In genomic region chr16:19521471-19522368, GRCh38 we compare ENCODE assay signal across 8 cellular contexts. TPM values are rescaled to one million over a fixed set of nuclear protein-coding genes. Genes with fewer than 3 reads are reported as not detected.
A peak's percentile ranks its signal among the peaks of the same experiment; 100 is the strongest.
DNase-seq lines count a peak whose midpoint lies in the region; ATAC-seq, FAIRE-seq and TF ChIP-seq lines count a peak whose summit lies in the region.

A gene with protein sequence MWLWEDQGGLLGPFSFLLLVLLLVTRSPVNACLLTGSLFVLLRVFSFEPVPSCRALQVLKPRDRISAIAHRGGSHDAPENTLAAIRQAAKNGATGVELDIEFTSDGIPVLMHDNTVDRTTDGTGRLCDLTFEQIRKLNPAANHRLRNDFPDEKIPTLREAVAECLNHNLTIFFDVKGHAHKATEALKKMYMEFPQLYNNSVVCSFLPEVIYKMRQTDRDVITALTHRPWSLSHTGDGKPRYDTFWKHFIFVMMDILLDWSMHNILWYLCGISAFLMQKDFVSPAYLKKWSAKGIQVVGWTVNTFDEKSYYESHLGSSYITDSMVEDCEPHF (minus strand): TSS chr16:19522098. CDS start chr16:19521964, 134 bp downstream.

- H3F3A ChIP-seq in neural cell (ENCODE audit: insufficient read depth, low read length, poor library complexity, severe bottlenecking) = peaks cover 6% of the 10 kb centered on the region

- H3K79me2 ChIP-seq in neural cell (replicated peaks; ENCODE audit: insufficient read depth, low read length) = peaks cover 52% of the 10 kb centered on the region

- H3K4me3 ChIP-seq in RWPE2 (ENCODE audit: severe bottlenecking) = peak within 1 kb of the TSS; percentile 76
- peak within 1 kb of the TSS; percentile 82 for H3K4me3 ChIP-seq in neural cell (ENCODE audit: low read length)
- peak within 1 kb of the TSS; percentile 76 to 94 (median 82) for H3K4me3 ChIP-seq in stomach

- H3K36me3 ChIP-seq in ES-I3 (ENCODE audit: insufficient read depth, low read length) (no peaks in the 10 kb centered on the region; the same call in 1 of the 2 replicates), RWPE2 (ENCODE audit: low read depth) (peaks cover 13% of the 10 kb centered on the region), neural cell (ENCODE audit: insufficient read depth, low read length) (no peaks in the 10 kb centered on the region), stomach (peaks cover 0 to 7% (median 5%) of the 10 kb centered on the region in 4 donors)

- H2AFZ ChIP-seq in neural cell (ENCODE audit: low read depth, low read length) = peak within 1 kb of the TSS; percentile 66

- H3K9ac ChIP-seq in ES-I3 (ENCODE audit: low read depth, low read length) = peak within 1 kb of the TSS; percentile 91
- peak within 1 kb of the TSS; percentile 90 for H3K9ac ChIP-seq in neural cell (ENCODE audit: low read length)

- peak; percentile 51 for TF ChIP-seq EP300 in neural cell (conservative IDR thresholded peaks at IDR 0.05; ENCODE audit: poor library complexity, severe bottlenecking)
- TF ChIP-seq EP300 in stomach (IDR thresholded peaks at IDR 0.05) = no peak

- H3K27ac ChIP-seq in RWPE2 (ENCODE audit: poor library complexity, severe bottlenecking) = peak within 1 kb of the TSS; percentile 55
- H3K27ac ChIP-seq in neural cell (ENCODE audit: low read length) = peak within 1 kb of the TSS; percentile 92
- peak within 1 kb of the TSS; percentile 90 to 99 (median 93) for H3K27ac ChIP-seq in stomach

- peak; percentile 88 for TF ChIP-seq POLR2A in H54 (IDR thresholded peaks at IDR 0.05; ENCODE audit: low read depth, low read length)
- peak in 2 of 4 donors; percentile 34 to 69 for TF ChIP-seq POLR2A in stomach (IDR thresholded peaks at IDR 0.05)

- H3K4me1 ChIP-seq in ES-I3 (ENCODE audit: insufficient read depth, low read length) (peaks cover 19% of the 10 kb centered on the region; the same call in 1 of the 2 replicates), RWPE2 (ENCODE audit: insufficient read depth, poor library complexity, severe bottlenecking) (peaks cover 19% of the 10 kb centered on the region), stomach (peaks cover 28 to 84% (median 76%) of the 10 kb centered on the region in 4 donors)

- FAIRE-seq in H54 (lab: Jason Lieb, UNC) = peak; percentile 75

- H3K9me3 ChIP-seq in ES-I3 (ENCODE audit: control insufficient read depth, insufficient read depth, low read length) (no peaks in the 10 kb centered on the region; the same call in 1 of the 2 replicates), RWPE2 (ENCODE audit: severe bottlenecking) (no peaks in the 10 kb centered on the region), neural cell (ENCODE audit: low read length) (no peaks in the 10 kb centered on the region), stomach (no peaks in the 10 kb centered on the region)

- H3K4me2 ChIP-seq in neural cell (ENCODE audit: low read length) = peak within 1 kb of the TSS; percentile 64

- H3K27me3 ChIP-seq in RWPE2 (ENCODE audit: insufficient read depth, poor library complexity, severe bottlenecking) = no peaks in the 10 kb centered on the region
- no peaks in the 10 kb centered on the region for H3K27me3 ChIP-seq in neural cell (ENCODE audit: insufficient read depth, low read depth, low read length)
- no peaks in the 10 kb centered on the region for H3K27me3 ChIP-seq in stomach

- H3K9me2 ChIP-seq in neural cell (ENCODE audit: insufficient read depth, low read length) = no peaks in the 10 kb centered on the region

- no peaks in the 10 kb centered on the region for H4K20me1 ChIP-seq in neural cell (ENCODE audit: insufficient read depth)

- intact Hi-C loops in stomach (cut with DNase I; ENCODE audit: low total_unique reads) = no loop called here

- peak; percentile 38 for TF ChIP-seq CTCF in RWPE2 (IDR thresholded peaks at IDR 0.05; ENCODE audit: poor library complexity, severe bottlenecking)
- peak; percentile 78 for TF ChIP-seq CTCF in neural cell (IDR thresholded peaks at IDR 0.05; ENCODE audit: poor library complexity, severe bottlenecking)
- peak in 1 of 7 experiments; percentile 31 for TF ChIP-seq CTCF in stomach (IDR thresholded peaks at IDR 0.05)

- TF ChIP-seq RAD21 in neural cell (conservative IDR thresholded peaks at IDR 0.05) = peak; percentile 51

- WGBS in stomach, 5 donors = 0% methylated on average over 58 to 62 of the region's 62 CpGs

- peak; percentile 73 for ATAC-seq in RWPE2 (ENCODE audit: low read depth)

- DNase-seq in H54 (ENCODE audit: insufficient read length, low spot score) (peak; percentile 82), LoVo (ENCODE audit: low spot score) (peak; percentile 92), RWPE2 (ENCODE audit: low spot score) (peak; percentile 94), fibroblast of the conjunctiva (ENCODE audit: low read depth) (peak; percentile 76), stomach (peak; percentile 96)
- peak; percentile 99 for DNase-seq in activated effector memory CD4-positive, alpha-beta T cell treated with anti-CD3 and anti-CD28 coated beads, Interleukin-2, amount 50 U/mL, for 16 hours

TF ChIP-seq in neural cell, 6 proteins besides CTCF, POLR2A, EP300 and RAD21:
- TF ChIP-seq SMC3 (conservative IDR thresholded peaks at IDR 0.05; ENCODE audit: poor library complexity) = peak; percentile 45
- TF ChIP-seq POLR2AphosphoS5 (IDR thresholded peaks at IDR 0.05) = peak; percentile 98
- TF ChIP-seq EZH2 (IDR thresholded peaks at IDR 0.05; ENCODE audit: borderline replicate concordance, insufficient read depth, low read length, poor library complexity, severe bottlenecking) = no peak
- TF ChIP-seq MXI1 (conservative IDR thresholded peaks at IDR 0.05; ENCODE audit: poor library complexity, severe bottlenecking) = peak; percentile 87
- TF ChIP-seq TAF1 (IDR thresholded peaks at IDR 0.05; ENCODE audit: low read depth) = peak; percentile 85
- TF ChIP-seq, protein P1, sequence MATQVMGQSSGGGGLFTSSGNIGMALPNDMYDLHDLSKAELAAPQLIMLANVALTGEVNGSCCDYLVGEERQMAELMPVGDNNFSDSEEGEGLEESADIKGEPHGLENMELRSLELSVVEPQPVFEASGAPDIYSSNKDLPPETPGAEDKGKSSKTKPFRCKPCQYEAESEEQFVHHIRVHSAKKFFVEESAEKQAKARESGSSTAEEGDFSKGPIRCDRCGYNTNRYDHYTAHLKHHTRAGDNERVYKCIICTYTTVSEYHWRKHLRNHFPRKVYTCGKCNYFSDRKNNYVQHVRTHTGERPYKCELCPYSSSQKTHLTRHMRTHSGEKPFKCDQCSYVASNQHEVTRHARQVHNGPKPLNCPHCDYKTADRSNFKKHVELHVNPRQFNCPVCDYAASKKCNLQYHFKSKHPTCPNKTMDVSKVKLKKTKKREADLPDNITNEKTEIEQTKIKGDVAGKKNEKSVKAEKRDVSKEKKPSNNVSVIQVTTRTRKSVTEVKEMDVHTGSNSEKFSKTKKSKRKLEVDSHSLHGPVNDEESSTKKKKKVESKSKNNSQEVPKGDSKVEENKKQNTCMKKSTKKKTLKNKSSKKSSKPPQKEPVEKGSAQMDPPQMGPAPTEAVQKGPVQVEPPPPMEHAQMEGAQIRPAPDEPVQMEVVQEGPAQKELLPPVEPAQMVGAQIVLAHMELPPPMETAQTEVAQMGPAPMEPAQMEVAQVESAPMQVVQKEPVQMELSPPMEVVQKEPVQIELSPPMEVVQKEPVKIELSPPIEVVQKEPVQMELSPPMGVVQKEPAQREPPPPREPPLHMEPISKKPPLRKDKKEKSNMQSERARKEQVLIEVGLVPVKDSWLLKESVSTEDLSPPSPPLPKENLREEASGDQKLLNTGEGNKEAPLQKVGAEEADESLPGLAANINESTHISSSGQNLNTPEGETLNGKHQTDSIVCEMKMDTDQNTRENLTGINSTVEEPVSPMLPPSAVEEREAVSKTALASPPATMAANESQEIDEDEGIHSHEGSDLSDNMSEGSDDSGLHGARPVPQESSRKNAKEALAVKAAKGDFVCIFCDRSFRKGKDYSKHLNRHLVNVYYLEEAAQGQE (IDR thresholded peaks at IDR 0.05; ENCODE audit: borderline replicate concordance) = peak; percentile 88

RNA-seq across cellular contexts. Expression of the gene that starts here (rescaled TPM):
- polyA plus RNA-seq in neural cell (74.7 and 76.6 TPM in 2 replicates), stomach (10 to 100 TPM; 35.8 to 59.1 (median 41.7) TPM)
- polyA minus RNA-seq in neural cell = 56.0 and 58.4 TPM in 2 replicates
- 10 to 100 TPM; 27.8 to 80.0 (median 37.9) TPM for total RNA-seq in stomach

Comparison
In these comparisons a context has a peak if more than half of its experiments do, and no peak if none do; other contexts are left out.
1. Peak in every context shown above with its lines: DNase-seq, ATAC-seq, H3K4me3 ChIP-seq and H3K27ac ChIP-seq.